ENCODE assay signal across 17 cellular contexts in the genomic region with DNA sequence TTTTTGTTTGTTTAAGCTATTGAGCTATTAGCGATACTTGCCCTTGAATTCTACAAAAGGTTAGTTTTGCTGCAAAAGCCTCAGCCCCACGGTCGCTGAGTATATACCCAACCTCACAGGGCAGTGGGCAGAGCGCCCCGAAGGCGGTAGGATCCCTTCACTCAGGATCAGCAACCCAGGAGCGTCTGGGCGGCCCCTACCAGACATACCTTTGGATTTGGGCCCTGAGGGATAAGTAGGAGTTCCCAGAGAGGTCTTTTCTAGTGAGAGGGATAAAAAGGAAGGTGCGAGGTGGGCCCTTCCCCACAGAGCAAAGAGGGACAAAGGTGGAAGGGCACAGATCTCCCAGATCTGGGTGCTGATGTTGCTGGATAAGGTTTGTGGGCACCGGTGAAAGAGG. TPM values are rescaled to one million over a fixed set of nuclear protein-coding genes. Genes with fewer than 3 reads are reported as not detected.
DNase-seq lines count a peak whose midpoint lies in the region; ATAC-seq and TF ChIP-seq lines count a peak whose summit lies in the region.
"Had no signal": no experiment of that assay in that cellular context is flagged by ENCODE, and none has a peak within 500 bp of the region (broad histone marks: within the 10 kb centered on the region; RNA-seq: fewer than 3 reads in every experiment).

No MANE protein-coding gene starts in this region.

- intact Hi-C loops in aorta (cut with DNase I) = loop anchor here (10.0 kb wide), 2 partner anchors 56 to 186 kb away; no protein-coding TSS in a partner anchor

- H3K27ac Mint-ChIP-seq in endothelial cell (ENCODE audit: unreplicated experiment) = peak overlapping the region; percentile 32
- peak overlapping the region; percentile 66 for H3K27ac Mint-ChIP-seq in nephron progenitor cell
- H3K27ac Mint-ChIP-seq in type B pancreatic cell = no peak overlapping the region
- H3K27ac Mint-ChIP-seq: CD8-positive, alpha-beta memory T cell; IgD-negative memory B cell had no signal

- H3K9ac ChIP-seq in HUES6 (ENCODE audit: low read length) = no peak overlapping the region

- no peaks in the 10 kb centered on the region for H3K36me3 ChIP-seq in HUES6 (ENCODE audit: control insufficient read depth, insufficient read depth, low read length)
- H3K36me3 ChIP-seq in aorta (ENCODE audit: control insufficient read depth in 1 of 2, insufficient read depth in 2 of 2, low read length in 1 of 2) = no peaks in the 10 kb centered on the region

- H3K4me1 ChIP-seq in HUES6 (ENCODE audit: control insufficient read depth, insufficient read depth, low read length) = peaks cover 59% of the 10 kb centered on the region
- peaks cover 5 to 8% of the 10 kb centered on the region in 2 donors for H3K4me1 ChIP-seq in aorta (ENCODE audit: control insufficient read depth in 1 of 2, insufficient read depth in 2 of 2, low read length in 2 of 2)

- H3K27me3 Mint-ChIP-seq in endothelial cell (ENCODE audit: unreplicated experiment) (peaks cover 4% of the 10 kb centered on the region), nephron progenitor cell (ENCODE audit: low read depth, poor library complexity) (no peaks in the 10 kb centered on the region), type B pancreatic cell (no peaks in the 10 kb centered on the region)

- no peak for DNase-seq in endothelial cell (ENCODE audit: low spot score)
- no peak for DNase-seq in nephron progenitor cell
- no peak for DNase-seq in type B pancreatic cell (ENCODE audit: extremely low spot score, unreplicated experiment)
- DNase-seq in aorta = no peak
- DNase-seq: ACHN; C1 segment of cervical spinal cord; CD8-positive, alpha-beta memory T cell; NCI-H1436; NCI-H1930; NCI-H345; NCI-H524 treated with DMSO at 0.1 percent for 48 hours; SHP77 had no signal

- H3K27ac ChIP-seq in HUES6 (ENCODE audit: low read depth, low read length) (no peak overlapping the region), aorta (ENCODE audit: low read depth in 1 of 2, low read length in 2 of 2) (no peak overlapping the region)
- H3K27ac ChIP-seq: SK-N-MC had no signal

- H3K4me3 ChIP-seq in HUES6 (ENCODE audit: low read depth, low read length) = peak overlapping the region; percentile 7
- H3K4me3 ChIP-seq in aorta (ENCODE audit: low read length in 2 of 2) = no peak overlapping the region
- H3K4me3 ChIP-seq: SK-N-MC had no signal

- H3K9me3 Mint-ChIP-seq in endothelial cell (ENCODE audit: unreplicated experiment) (no peaks in the 10 kb centered on the region), nephron progenitor cell (peaks cover 4% of the 10 kb centered on the region), type B pancreatic cell (no peaks in the 10 kb centered on the region)

- H3K4me1 Mint-ChIP-seq in endothelial cell (ENCODE audit: unreplicated experiment) (peaks cover 60% of the 10 kb centered on the region), nephron progenitor cell (peaks cover 58% of the 10 kb centered on the region), type B pancreatic cell (ENCODE audit: unreplicated experiment) (peaks cover 47% of the 10 kb centered on the region)
- H3K4me1 Mint-ChIP-seq: IgD-negative memory B cell had no signal

- no peak for TF ChIP-seq CTCF in endothelial cell (IDR thresholded peaks at IDR 0.05; ENCODE audit: unreplicated experiment)
- TF ChIP-seq CTCF in nephron progenitor cell (IDR thresholded peaks at IDR 0.05) = no peak
- TF ChIP-seq CTCF in type B pancreatic cell (conservative IDR thresholded peaks at IDR 0.05) = no peak

- WGBS in aorta, 2 donors = 86 to 95% methylated on average over 10 of the region's 10 CpGs

- H3K4me3 Mint-ChIP-seq in endothelial cell (ENCODE audit: unreplicated experiment) (no peak overlapping the region), nephron progenitor cell (no peak overlapping the region), type B pancreatic cell (peak overlapping the region; percentile 32)
- H3K4me3 Mint-ChIP-seq: CD8-positive, alpha-beta memory T cell; IgD-negative memory B cell had no signal

- peaks cover 4% of the 10 kb centered on the region; the same call in 1 of the 2 replicates for H3K27me3 ChIP-seq in HUES6 (ENCODE audit: control insufficient read depth, insufficient read depth, low read length)
- no peaks in the 10 kb centered on the region for H3K27me3 ChIP-seq in aorta (ENCODE audit: control insufficient read depth in 1 of 2, insufficient read depth in 2 of 2, low read length in 1 of 2)

- ATAC-seq in GM18519 (IDR thresholded peaks at IDR 0.05; ENCODE audit: low FRiP score, unreplicated experiment) (no peak), aorta (ENCODE audit: low FRiP score) (no peak), GM21390 (IDR thresholded peaks at IDR 0.05; ENCODE audit: unreplicated experiment) (no peak)

- no peaks in the 10 kb centered on the region for H3K9me3 ChIP-seq in HUES6 (ENCODE audit: control insufficient read depth, insufficient read depth, low read depth, low read length)
- no peaks in the 10 kb centered on the region for H3K9me3 ChIP-seq in aorta (ENCODE audit: control insufficient read depth, low read length)

- H3K36me3 Mint-ChIP-seq in endothelial cell (ENCODE audit: low read depth, unreplicated experiment) (peaks cover 16% of the 10 kb centered on the region), nephron progenitor cell (ENCODE audit: low read depth) (peaks cover 18% of the 10 kb centered on the region), type B pancreatic cell (peaks cover 9% of the 10 kb centered on the region)
- H3K36me3 Mint-ChIP-seq: CD8-positive, alpha-beta memory T cell had no signal

RNA-seq across cellular contexts. Expression of a gene that starts 6.1 kb away (rescaled TPM):
- total RNA-seq in endothelial cell (ENCODE audit: unreplicated experiment) (138 TPM), type B pancreatic cell (ENCODE audit: low replicate concordance) (61.3 and 99.9 TPM in 2 replicates), aorta (100 to 1,000 TPM in 1 of 2 donors, 10 to 100 TPM in 1; 89.7 to 120 TPM)
- 10 to 100 TPM; 10.3 to 46.0 TPM for polyA plus RNA-seq in aorta
- polyA plus RNA-seq: CD8-positive, alpha-beta memory T cell had no signal
